ENCODE assay signal across 8 cellular contexts in genomic region chr7:106345421-106346166, GRCh38.
DNase-seq lines count a peak whose midpoint lies in the region; ATAC-seq and TF ChIP-seq lines count a peak whose summit lies in the region.

No MANE protein-coding gene starts in this region.

- POLR2A ChIA-PET in CD4-positive, alpha-beta memory T cell (lab: Charles Lee; ENCODE audit: partially characterized antibody) = interaction anchor here (2.1 kb wide), 1 partner anchor 61 kb away, joined by 9 read pairs; the partner anchor contains the start of gene NAMPT
- POLR2A ChIA-PET in naive thymus-derived CD4-positive, alpha-beta T cell (lab: Charles Lee) = no interaction called here

- H3K36me3 Mint-ChIP-seq in CD4-positive, alpha-beta memory T cell = peaks cover 10 to 15% of the 10 kb centered on the region in 2 donors
- H3K36me3 Mint-ChIP-seq in naive thymus-derived CD4-positive, alpha-beta T cell = peaks cover 7 to 36% (median 18%) of the 10 kb centered on the region in 5 donors

- intact Hi-C loops in CD4-positive, alpha-beta memory T cell (cut with micrococcal nuclease) = loop anchor here (1.0 kb wide), 1 partner anchor 60 kb away; no protein-coding TSS in a partner anchor
- intact Hi-C loops in naive thymus-derived CD4-positive, alpha-beta T cell (cut with micrococcal nuclease) = loop anchor here (1.0 to 5.0 kb wide), 11 partner anchors 60 to 1398 kb away; partner anchors contain the start of genes HBP1 (in 1 of the 2), KMT2E (in 1 of the 2), PIK3CG (in 1 of the 2) and SYPL1 (in 1 of the 2)
- intact Hi-C loops in gastrocnemius medialis (cut with DNase I; ENCODE audit: low total_unique reads) = no loop called here

- DNase-seq in CD4-positive, alpha-beta memory T cell = peak in 1 of 5 donors; percentile 62
- DNase-seq in LoVo (ENCODE audit: low spot score) (peak; percentile 15), NCI-H345 treated with DMSO at 0.1 percent for 48 hours (lab: John Stamatoyannopoulos, UW; ENCODE audit: unreplicated experiment) (no peak), BE2C (no peak), gastrocnemius medialis (no peak)
- peak; percentile 72 for DNase-seq in activated naive CD4-positive, alpha-beta T cell treated with Interleukin-2 at 50 U/mL for 16 hours
- peak in 1 of 9 donors; percentile 58 for DNase-seq in naive thymus-derived CD4-positive, alpha-beta T cell

- CTCF ChIA-PET in CD4-positive, alpha-beta memory T cell (lab: Charles Lee; ENCODE audit: partially characterized antibody) = interaction anchor here (1.4 kb wide), 1 partner anchor 169 kb away, joined by 4 read pairs; no protein-coding TSS in a partner anchor
- CTCF ChIA-PET in naive thymus-derived CD4-positive, alpha-beta T cell (lab: Charles Lee) = no interaction called here

- peaks cover 4 to 58% (median 44%) of the 10 kb centered on the region in 8 donors for H3K9me3 Mint-ChIP-seq in CD4-positive, alpha-beta memory T cell
- H3K9me3 Mint-ChIP-seq in naive thymus-derived CD4-positive, alpha-beta T cell = peaks cover 9 to 65% (median 35%) of the 10 kb centered on the region in 11 donors

- peak overlapping the region in 1 of 8 donors; percentile 44 for H3K4me3 Mint-ChIP-seq in CD4-positive, alpha-beta memory T cell
- peak overlapping the region in 2 of 10 donors; percentile 7 to 10 for H3K4me3 Mint-ChIP-seq in naive thymus-derived CD4-positive, alpha-beta T cell

- no peaks in the 10 kb centered on the region for H3K9me3 ChIP-seq in CD4-positive, alpha-beta memory T cell (ENCODE audit: control insufficient read depth in 1 of 2, low read length in 2 of 2)
- H3K9me3 ChIP-seq in naive thymus-derived CD4-positive, alpha-beta T cell (ENCODE audit: control insufficient read depth in 2 of 3, low read length in 3 of 3) = peaks cover 0 to 19% (median 0%) of the 10 kb centered on the region in 3 experiments
- H3K9me3 ChIP-seq in BE2C = no peaks in the 10 kb centered on the region; the same call in none of the 2 replicates
- H3K9me3 ChIP-seq in gastrocnemius medialis = peaks cover 0 to 11% (median 0%) of the 10 kb centered on the region in 3 donors

- TF ChIP-seq POLR2A in gastrocnemius medialis (IDR thresholded peaks at IDR 0.05) = no peak

- H3K27me3 Mint-ChIP-seq in CD4-positive, alpha-beta memory T cell = peaks cover 4 to 13% of the 10 kb centered on the region in 2 donors
- H3K27me3 Mint-ChIP-seq in naive thymus-derived CD4-positive, alpha-beta T cell = peaks cover 1 to 55% (median 34%) of the 10 kb centered on the region in 5 donors

- peaks cover 26% of the 10 kb centered on the region for H3K4me1 ChIP-seq in CD4-positive, alpha-beta memory T cell (ENCODE audit: insufficient read depth, low read length)
- H3K4me1 ChIP-seq in naive thymus-derived CD4-positive, alpha-beta T cell (ENCODE audit: control insufficient read depth in 2 of 2, insufficient read depth in 2 of 2, low read length in 2 of 2) = peaks cover 6 to 19% of the 10 kb centered on the region in 2 donors
- H3K4me1 ChIP-seq in BE2C (no peaks in the 10 kb centered on the region), gastrocnemius medialis (no peaks in the 10 kb centered on the region)

- in situ Hi-C loops in gastrocnemius medialis (cut with MboI; ENCODE audit: low sequenced_read_pairs in 4 of 4) = no loop called here

- peaks cover 15 to 29% (median 22%) of the 10 kb centered on the region in 4 donors for H3K4me1 Mint-ChIP-seq in CD4-positive, alpha-beta memory T cell
- H3K4me1 Mint-ChIP-seq in naive thymus-derived CD4-positive, alpha-beta T cell = peaks cover 5 to 35% (median 13%) of the 10 kb centered on the region in 7 donors

- no peaks in the 10 kb centered on the region for H3K36me3 ChIP-seq in CD4-positive, alpha-beta memory T cell (ENCODE audit: insufficient read depth, low read length)
- H3K36me3 ChIP-seq in naive thymus-derived CD4-positive, alpha-beta T cell (ENCODE audit: control insufficient read depth in 2 of 3, insufficient read depth in 3 of 3, low read length in 3 of 3) = no peaks in the 10 kb centered on the region
- H3K36me3 ChIP-seq in BE2C (no peaks in the 10 kb centered on the region), gastrocnemius medialis (no peaks in the 10 kb centered on the region)

- ATAC-seq in naive thymus-derived CD4-positive, alpha-beta T cell = peak; percentile 74
- ATAC-seq in HG02678 (IDR thresholded peaks at IDR 0.05; ENCODE audit: unreplicated experiment) (no peak), gastrocnemius medialis (no peak)

- TF ChIP-seq CTCF in BE2C (IDR thresholded peaks at IDR 0.05; ENCODE audit: low read depth, low read length) = no peak
- no peak for TF ChIP-seq CTCF in gastrocnemius medialis (IDR thresholded peaks at IDR 0.05 in 4 of 5, conservative IDR thresholded peaks at IDR 0.05 in 1 of 5)

- no peak overlapping the region for H3K4me3 ChIP-seq in CD4-positive, alpha-beta memory T cell (ENCODE audit: low read length in 2 of 2)
- no peak overlapping the region for H3K4me3 ChIP-seq in naive thymus-derived CD4-positive, alpha-beta T cell (ENCODE audit: low read length)
- H3K4me3 ChIP-seq in BE2C (ENCODE audit: low read depth, low read length) (no peak overlapping the region), gastrocnemius medialis (no peak overlapping the region)

- H3K27ac ChIP-seq in CD4-positive, alpha-beta memory T cell (ENCODE audit: low read depth, low read length) = peak overlapping the region; percentile 13
- H3K27ac ChIP-seq in naive thymus-derived CD4-positive, alpha-beta T cell (ENCODE audit: low read depth, low read length) = no peak overlapping the region
- H3K27ac ChIP-seq in gastrocnemius medialis = no peak overlapping the region

- H3K27ac Mint-ChIP-seq in CD4-positive, alpha-beta memory T cell = peak overlapping the region in 6 of 7 donors; percentile 76 to 88 (median 83)
- H3K27ac Mint-ChIP-seq in naive thymus-derived CD4-positive, alpha-beta T cell = peak overlapping the region in 4 of 9 donors; percentile 19 to 94 (median 39)

- no peaks in the 10 kb centered on the region for H3K27me3 ChIP-seq in CD4-positive, alpha-beta memory T cell (ENCODE audit: insufficient read depth, low read length)
- no peaks in the 10 kb centered on the region for H3K27me3 ChIP-seq in naive thymus-derived CD4-positive, alpha-beta T cell (ENCODE audit: control insufficient read depth in 2 of 2, insufficient read depth in 2 of 2, low read length in 2 of 2)
- H3K27me3 ChIP-seq in BE2C (peaks cover 3% of the 10 kb centered on the region; the same call in 1 of the 2 replicates), gastrocnemius medialis (no peaks in the 10 kb centered on the region)

Comparison
In these comparisons a context has a peak if more than half of its experiments do, and no peak if none do; other contexts are left out.
1. DNase-seq: peak in LoVo (single experiment) and activated naive CD4-positive, alpha-beta T cell treated with Interleukin-2 at 50 U/mL for 16 hours (single experiment); none in NCI-H345 treated with DMSO at 0.1 percent for 48 hours (single experiment), BE2C (single experiment) and gastrocnemius medialis (0 of 2).